In the genomic region with DNA sequence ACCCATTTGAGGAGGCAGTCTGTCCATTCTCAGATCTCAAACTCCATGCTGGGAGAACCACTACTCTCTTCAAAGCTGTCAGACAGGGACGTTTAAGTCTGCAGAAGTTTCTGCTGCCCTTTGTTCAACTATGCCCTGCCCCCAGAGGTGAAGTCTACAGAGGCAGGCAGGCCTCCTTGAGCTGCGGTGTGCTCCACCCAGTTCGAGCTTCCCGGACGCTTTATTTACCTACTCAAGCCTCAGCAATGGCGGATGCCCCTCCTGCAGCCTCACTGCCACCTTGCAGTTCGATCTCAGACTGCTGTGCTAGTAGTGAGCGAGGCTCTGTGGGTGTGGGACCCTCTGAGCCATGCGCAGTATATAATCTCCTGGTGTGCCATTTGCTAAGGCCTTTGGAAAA, we compare ENCODE assay signal across 8 cellular contexts. TPM values are rescaled to one million over a fixed set of nuclear protein-coding genes. Genes with fewer than 3 reads are reported as not detected.
DNase-seq lines count a peak whose midpoint lies in the region; ATAC-seq lines count a peak whose summit lies in the region.
"Not testable (repeated sequence)": the region's sequence is repeated elsewhere in the genome, so short reads cannot be mapped to it uniquely, and the experiment has no call there.

No MANE protein-coding gene starts in this region.

- H3K27ac ChIP-seq in CD4-positive, CD25-positive, alpha-beta regulatory T cell (ENCODE audit: insufficient read depth, low read length, poor library complexity, severe bottlenecking), result not testable (repeated sequence)

- H3K9me3 Mint-ChIP-seq in CD4-positive, CD25-positive, alpha-beta regulatory T cell; T-cell; T-helper 2 cell treated with Interferon-gamma antibody and Interleukin-4, amounts not matched to agents 5 μg/mL and 100 μg/mL, for 36 hours; activated naive CD4-positive, alpha-beta T cell treated with anti-CD3 and anti-CD28 coated beads for 36 hours: not testable (repeated sequence)
- peaks cover 13% of the 10 kb centered on the region for H3K9me3 Mint-ChIP-seq in activated T-helper 1 cell treated with anti-CD3 and anti-CD28 coated beads, Interleukin-12 subunit alpha, Interleukin-12 subunit beta, Interleukin-2, Interleukin-4 antibody, amounts not matched to agents 30 ng/mL and 10 ng/mL and 1 ng/mL, durations not matched to agents 14 hours and 24 hours and 36 hours

- H3K27ac Mint-ChIP-seq in CD4-positive, CD25-positive, alpha-beta regulatory T cell, result peak overlapping the region in 2 of 3 donors; percentile 20 to 95
- peak overlapping the region; percentile 73 to 81 for H3K27ac Mint-ChIP-seq in T-cell
- H3K27ac Mint-ChIP-seq in T-helper 2 cell treated with Interferon-gamma antibody and Interleukin-4, amounts not matched to agents 5 μg/mL and 100 μg/mL, for 36 hours, result not testable (repeated sequence)
- peak overlapping the region; percentile 38 for H3K27ac Mint-ChIP-seq in activated T-helper 1 cell treated with anti-CD3 and anti-CD28 coated beads, Interleukin-12 subunit alpha, Interleukin-12 subunit beta, Interleukin-2, Interleukin-4 antibody, amounts not matched to agents 30 ng/mL and 10 ng/mL and 1 ng/mL, durations not matched to agents 14 hours and 24 hours and 36 hours
- peak overlapping the region; percentile 27 for H3K27ac Mint-ChIP-seq in activated naive CD4-positive, alpha-beta T cell treated with anti-CD3 and anti-CD28 coated beads for 36 hours

- H3K27me3 Mint-ChIP-seq in CD4-positive, CD25-positive, alpha-beta regulatory T cell; T-cell; activated T-helper 1 cell treated with anti-CD3 and anti-CD28 coated beads, Interleukin-12 subunit alpha, Interleukin-12 subunit beta, Interleukin-2, Interleukin-4 antibody, amounts not matched to agents 30 ng/mL and 10 ng/mL and 1 ng/mL, durations not matched to agents 14 hours and 24 hours and 36 hours (ENCODE audit: insufficient read depth); activated naive CD4-positive, alpha-beta T cell treated with anti-CD3 and anti-CD28 coated beads for 36 hours (ENCODE audit: low read depth): not testable (repeated sequence)
- H3K27me3 Mint-ChIP-seq in T-helper 2 cell treated with Interferon-gamma antibody and Interleukin-4, amounts not matched to agents 5 μg/mL and 100 μg/mL, for 36 hours (ENCODE audit: low read depth), result peaks cover 20% of the 10 kb centered on the region

- H3K4me1 ChIP-seq in CD4-positive, CD25-positive, alpha-beta regulatory T cell (ENCODE audit: control insufficient read depth, insufficient read depth, low read length, poor library complexity, severe bottlenecking), result not testable (repeated sequence)

- H3K4me3 ChIP-seq in CD4-positive, CD25-positive, alpha-beta regulatory T cell (ENCODE audit: low read depth, low read length), result not testable (repeated sequence)

- not testable (repeated sequence) for H3K36me3 Mint-ChIP-seq in CD4-positive, CD25-positive, alpha-beta regulatory T cell; T-cell; T-helper 2 cell treated with Interferon-gamma antibody and Interleukin-4, amounts not matched to agents 5 μg/mL and 100 μg/mL, for 36 hours (ENCODE audit: low read depth); activated naive CD4-positive, alpha-beta T cell treated with anti-CD3 and anti-CD28 coated beads for 36 hours (ENCODE audit: low read depth)
- peaks cover 14% of the 10 kb centered on the region for H3K36me3 Mint-ChIP-seq in activated T-helper 1 cell treated with anti-CD3 and anti-CD28 coated beads, Interleukin-12 subunit alpha, Interleukin-12 subunit beta, Interleukin-2, Interleukin-4 antibody, amounts not matched to agents 30 ng/mL and 10 ng/mL and 1 ng/mL, durations not matched to agents 14 hours and 24 hours and 36 hours (ENCODE audit: low read depth)

- H3K9me3 ChIP-seq in CD4-positive, CD25-positive, alpha-beta regulatory T cell (ENCODE audit: control insufficient read depth in 2 of 2, low read length in 2 of 2), result not testable (repeated sequence)

- intact Hi-C loops in activated T-helper 1 cell treated with anti-CD3 and anti-CD28 coated beads, Interleukin-12 subunit alpha, Interleukin-12 subunit beta, Interleukin-2, Interleukin-4 antibody, amounts not matched to agents 30 ng/mL and 10 ng/mL and 1 ng/mL, durations not matched to agents 14 hours and 24 hours and 36 hours (cut with micrococcal nuclease); activated naive CD4-positive, alpha-beta T cell treated with anti-CD3 and anti-CD28 coated beads for 36 hours (cut with micrococcal nuclease): not testable (repeated sequence)

- DNase-seq in CD4-positive, CD25-positive, alpha-beta regulatory T cell, result peak in 2 of 3 donors; percentile 13 to 71
- DNase-seq in HT-29 (ENCODE audit: low spot score), result peak; percentile 75
- peak in 16 of 34 experiments; percentile 16 to 50 (median 28) for DNase-seq in T-cell
- DNase-seq in T-helper 2 cell treated with Interferon-gamma antibody and Interleukin-4, amounts not matched to agents 5 μg/mL and 100 μg/mL, for 36 hours (ENCODE audit: low spot score); activated T-helper 1 cell treated with anti-CD3 and anti-CD28 coated beads, Interleukin-12 subunit alpha, Interleukin-12 subunit beta, Interleukin-2, Interleukin-4 antibody, amounts not matched to agents 30 ng/mL and 10 ng/mL and 1 ng/mL, durations not matched to agents 14 hours and 24 hours and 36 hours (ENCODE audit: low spot score): not testable (repeated sequence)
- peak; percentile 43 for DNase-seq in activated naive CD4-positive, alpha-beta T cell treated with anti-CD3 and anti-CD28 coated beads for 36 hours
- peak; percentile 23 for DNase-seq in central memory CD4-positive, alpha-beta T cell
- peak; percentile 19 for DNase-seq in stimulated activated CD8-positive, alpha-beta memory T cell treated with anti-CD3 and anti-CD28 coated beads, Interleukin-4, amount 100 ng/mL, for 48 hours

- not testable (repeated sequence) for H3K36me3 ChIP-seq in CD4-positive, CD25-positive, alpha-beta regulatory T cell (ENCODE audit: control insufficient read depth, insufficient read depth, low read length)

- peak overlapping the region in 3 of 4 donors; percentile 43 to 53 (median 46) for H3K4me3 Mint-ChIP-seq in CD4-positive, CD25-positive, alpha-beta regulatory T cell
- peak overlapping the region in 1 of 3 donors; percentile 44 for H3K4me3 Mint-ChIP-seq in T-cell
- peak overlapping the region; percentile 46 for H3K4me3 Mint-ChIP-seq in T-helper 2 cell treated with Interferon-gamma antibody and Interleukin-4, amounts not matched to agents 5 μg/mL and 100 μg/mL, for 36 hours
- H3K4me3 Mint-ChIP-seq in activated T-helper 1 cell treated with anti-CD3 and anti-CD28 coated beads, Interleukin-12 subunit alpha, Interleukin-12 subunit beta, Interleukin-2, Interleukin-4 antibody, amounts not matched to agents 30 ng/mL and 10 ng/mL and 1 ng/mL, durations not matched to agents 14 hours and 24 hours and 36 hours, result not testable (repeated sequence)
- peak overlapping the region; percentile 22 for H3K4me3 Mint-ChIP-seq in activated naive CD4-positive, alpha-beta T cell treated with anti-CD3 and anti-CD28 coated beads for 36 hours

- POLR2A ChIA-PET in T-cell (lab: Charles Lee), result not testable (repeated sequence)

- not testable (repeated sequence) for ATAC-seq in CD4-positive, CD25-positive, alpha-beta regulatory T cell (ENCODE audit: low read depth in 2 of 2); T-cell (replicated peaks in 1 of 4)

- CTCF ChIA-PET in T-cell (lab: Charles Lee), result not testable (repeated sequence)
- CTCF ChIA-PET in activated naive CD4-positive, alpha-beta T cell treated with anti-CD3 and anti-CD28 coated beads for 36 hours (lab: Charles Lee), result interaction anchor here (1.7 kb wide), 1 partner anchor 11 kb away, joined by 4 read pairs; no protein-coding TSS in a partner anchor

- H3K27me3 ChIP-seq in CD4-positive, CD25-positive, alpha-beta regulatory T cell (ENCODE audit: control insufficient read depth, insufficient read depth, low read length), result not testable (repeated sequence)

- peaks cover 0 to 18% (median 5%) of the 10 kb centered on the region in 4 donors for H3K4me1 Mint-ChIP-seq in CD4-positive, CD25-positive, alpha-beta regulatory T cell
- H3K4me1 Mint-ChIP-seq in T-cell, result peaks cover 0 to 42% (median 16%) of the 10 kb centered on the region in 3 donors
- H3K4me1 Mint-ChIP-seq in T-helper 2 cell treated with Interferon-gamma antibody and Interleukin-4, amounts not matched to agents 5 μg/mL and 100 μg/mL, for 36 hours (ENCODE audit: low read depth), result peaks cover 26% of the 10 kb centered on the region
- peaks cover 50% of the 10 kb centered on the region for H3K4me1 Mint-ChIP-seq in activated T-helper 1 cell treated with anti-CD3 and anti-CD28 coated beads, Interleukin-12 subunit alpha, Interleukin-12 subunit beta, Interleukin-2, Interleukin-4 antibody, amounts not matched to agents 30 ng/mL and 10 ng/mL and 1 ng/mL, durations not matched to agents 14 hours and 24 hours and 36 hours (ENCODE audit: low read depth)
- peaks cover 36% of the 10 kb centered on the region for H3K4me1 Mint-ChIP-seq in activated naive CD4-positive, alpha-beta T cell treated with anti-CD3 and anti-CD28 coated beads for 36 hours (ENCODE audit: low read depth)

RNA-seq across cellular contexts. Expression of a gene that starts 10.3 kb away (rescaled TPM):
- 128 TPM for total RNA-seq in CD4-positive, CD25-positive, alpha-beta regulatory T cell
- polyA plus RNA-seq in CD4-positive, CD25-positive, alpha-beta regulatory T cell, result 10 to 100 TPM; 40.3 to 68.4 (median 56.1) TPM
- 126 and 133 TPM in 2 replicates for total RNA-seq in HT-29 (2014; rRNA removed; shearing (Covaris generic))
- 100 to 1,000 TPM in 1 of 5 donors, 10 to 100 TPM in 4; 84.0 to 106 (median 94.8) TPM for total RNA-seq in T-cell
- total RNA-seq in activated T-helper 1 cell treated with anti-CD3 and anti-CD28 coated beads, Interleukin-12 subunit alpha, Interleukin-12 subunit beta, Interleukin-2, Interleukin-4 antibody, amounts not matched to agents 30 ng/mL and 10 ng/mL and 1 ng/mL, durations not matched to agents 14 hours and 24 hours and 36 hours, result 96.3 and 102 TPM in 2 replicates
- total RNA-seq in activated naive CD4-positive, alpha-beta T cell treated with anti-CD3 and anti-CD28 coated beads for 36 hours, result 100 to 1,000 TPM; 100 to 102 TPM
